In the genomic region with DNA sequence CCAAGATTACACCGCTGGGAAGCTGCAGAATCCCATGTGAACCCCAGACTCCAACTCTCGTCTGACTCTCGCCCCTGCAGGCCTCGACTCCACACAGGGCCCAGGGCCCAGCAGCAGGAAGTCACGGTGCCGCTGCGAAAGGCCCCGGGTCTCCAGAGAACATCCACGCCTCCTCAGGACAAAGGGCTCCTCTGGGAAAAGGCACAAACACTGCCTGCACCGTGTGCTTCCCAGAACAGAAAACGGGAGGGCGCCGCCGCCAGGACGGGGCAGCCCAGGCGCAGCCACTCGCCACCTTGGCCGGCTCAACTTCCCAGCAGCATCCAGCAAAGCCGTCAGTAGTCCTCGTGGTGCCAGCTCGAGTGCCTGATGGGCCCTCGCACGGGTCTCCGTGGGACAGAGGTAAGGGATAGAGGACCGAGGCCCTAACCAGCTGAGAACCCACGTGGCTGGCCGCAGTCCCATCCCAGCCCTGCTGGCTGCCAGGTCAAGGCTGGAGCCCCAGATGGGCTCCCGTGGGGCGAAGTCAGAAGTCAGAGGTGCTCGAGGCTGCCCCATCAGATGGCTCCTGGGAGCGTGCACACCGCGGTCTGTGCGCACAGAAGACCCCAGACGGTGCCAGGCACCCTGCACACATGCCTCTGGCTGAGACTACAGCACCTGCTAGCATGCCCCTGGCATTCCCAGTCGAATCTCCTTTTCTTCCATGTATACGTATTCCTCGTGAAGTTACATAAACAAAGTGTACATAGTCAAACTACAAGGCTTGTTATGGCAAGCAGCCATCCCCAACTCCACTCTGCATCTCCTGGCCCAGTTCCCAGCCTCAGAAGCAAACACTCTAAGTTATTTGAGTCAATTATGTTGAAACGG, we compare ENCODE assay signal across 10 cellular contexts.
DNase-seq lines count a peak whose midpoint lies in the region; ATAC-seq and TF ChIP-seq lines count a peak whose summit lies in the region.
"Had no signal": no experiment of that assay in that cellular context is flagged by ENCODE, and none has a peak within 500 bp of the region (broad histone marks: within the 10 kb centered on the region; RNA-seq: fewer than 3 reads in every experiment).

No MANE protein-coding gene starts in this region.

- no peak overlapping the region for H3K4me3 Mint-ChIP-seq in stimulated activated naive CD8-positive, alpha-beta T cell treated with anti-CD3 and anti-CD28 coated beads, Interleukin-15, amount 100 ng/mL, for 72 hours

- H3K36me3 ChIP-seq in stomach smooth muscle (ENCODE audit: control insufficient read depth in 2 of 2, insufficient read depth in 2 of 2, low read length in 2 of 2) (peaks cover 0 to 2% of the 10 kb centered on the region in 2 donors), SJCRH30 (no peaks in the 10 kb centered on the region)

- H3K27ac ChIP-seq in RWPE1 (peak overlapping the region; percentile 83), stomach smooth muscle (ENCODE audit: low read length) (peak overlapping the region; percentile 24), SJCRH30 (no peak overlapping the region), caudate nucleus (ENCODE audit: low read depth, low read length) (no peak overlapping the region)

- H3K4me1 ChIP-seq in stomach smooth muscle (ENCODE audit: control insufficient read depth, insufficient read depth, low read length) = peaks cover 33% of the 10 kb centered on the region
- peaks cover 12% of the 10 kb centered on the region for H3K4me1 ChIP-seq in SJCRH30

- H3K27me3 Mint-ChIP-seq in stimulated activated naive CD8-positive, alpha-beta T cell treated with anti-CD3 and anti-CD28 coated beads, Interleukin-15, amount 100 ng/mL, for 72 hours = no peaks in the 10 kb centered on the region

- DNase-seq in HCEC 1CT (peak; percentile 85), RWPE1 (ENCODE audit: low spot score) (peak; percentile 77), Right ventricle myocardium superior (no peak), SJCRH30 (no peak), C1 segment of cervical spinal cord (lab: John Stamatoyannopoulos, UW) (no peak), caudate nucleus (lab: John Stamatoyannopoulos, UW) (no peak)
- no peak for DNase-seq in stimulated activated naive CD8-positive, alpha-beta T cell treated with anti-CD3 and anti-CD28 coated beads, Interleukin-15, amount 100 ng/mL, for 72 hours
- DNase-seq: midbrain, NCI-H187 had no signal

- peaks cover 10% of the 10 kb centered on the region for H3K4me1 Mint-ChIP-seq in stimulated activated naive CD8-positive, alpha-beta T cell treated with anti-CD3 and anti-CD28 coated beads, Interleukin-15, amount 100 ng/mL, for 72 hours

- H3K27me3 ChIP-seq in stomach smooth muscle (ENCODE audit: control insufficient read depth in 1 of 2, insufficient read depth in 2 of 2, low read length in 2 of 2) = no peaks in the 10 kb centered on the region
- no peaks in the 10 kb centered on the region for H3K27me3 ChIP-seq in SJCRH30

- H3K4me3 ChIP-seq in stomach smooth muscle (ENCODE audit: low read length in 2 of 2) (peak overlapping the region; percentile 9 to 57), SJCRH30 (no peak overlapping the region)

- intact Hi-C loops in Right ventricle myocardium superior (cut with DNase I) = no loop called here

- TF ChIP-seq CTCF in RWPE1 (conservative IDR thresholded peaks at IDR 0.05; ENCODE audit: low read depth) = no peak

- H3K27ac Mint-ChIP-seq in stimulated activated naive CD8-positive, alpha-beta T cell treated with anti-CD3 and anti-CD28 coated beads, Interleukin-15, amount 100 ng/mL, for 72 hours = peak overlapping the region in 1 of 2 donors; percentile 36

- ATAC-seq in Right ventricle myocardium superior (ENCODE audit: poor library complexity) = peak; percentile 30
- ATAC-seq in stimulated activated naive CD8-positive, alpha-beta T cell treated with anti-CD3 and anti-CD28 coated beads, Interleukin-15, amount 100 ng/mL, for 72 hours = no peak

- H3K9ac ChIP-seq in stomach smooth muscle (ENCODE audit: low read length in 2 of 2) = no peak overlapping the region

- no peaks in the 10 kb centered on the region for H3K9me3 ChIP-seq in stomach smooth muscle (ENCODE audit: control insufficient read depth in 2 of 2, low read length in 2 of 2)
- no peaks in the 10 kb centered on the region for H3K9me3 ChIP-seq in SJCRH30 (replicated peaks)

- POLR2A ChIA-PET in RWPE1 (lab: Yijun Ruan, JAX; ENCODE audit: low non-redundant PET) = interaction anchor here (0.6 kb wide), 1 partner anchor 233 kb away, joined by 3 read pairs; no protein-coding TSS in a partner anchor

- no peaks in the 10 kb centered on the region for H3K9me3 Mint-ChIP-seq in stimulated activated naive CD8-positive, alpha-beta T cell treated with anti-CD3 and anti-CD28 coated beads, Interleukin-15, amount 100 ng/mL, for 72 hours

- CTCF ChIA-PET in RWPE1 (lab: Yijun Ruan, JAX) = no interaction called here

Comparison
In these comparisons a context has a peak if more than half of its experiments do, and no peak if none do; other contexts are left out.
1. DNase-seq: peak in HCEC 1CT (single experiment) and RWPE1 (single experiment); none in Right ventricle myocardium superior (single experiment), stimulated activated naive CD8-positive, alpha-beta T cell treated with anti-CD3 and anti-CD28 coated beads, Interleukin-15, amount 100 ng/mL, for 72 hours (0 of 2), SJCRH30 (0 of 2), C1 segment of cervical spinal cord (0 of 14) and caudate nucleus (0 of 61).
2. H3K27ac ChIP-seq: peak in RWPE1 (single experiment) and stomach smooth muscle (single experiment); none in SJCRH30 (single experiment) and caudate nucleus (single experiment).